ENCODE assay signal across 2 cellular contexts in genomic region chr11:120197977-120198376, GRCh38.
TF ChIP-seq lines count a peak whose summit lies in the region.

No MANE protein-coding gene starts in this region.

TF ChIP-seq in SK-N-SH, 30 proteins besides CTCF, POLR2A, EP300 and RAD21:
- no peak for TF ChIP-seq EZH2phosphoT487 (IDR thresholded peaks at IDR 0.05; ENCODE audit: borderline replicate concordance, low read depth)
- TF ChIP-seq MXI1 (IDR thresholded peaks at IDR 0.05; ENCODE audit: low read depth, low read length): no peak
- no peak for TF ChIP-seq TEAD4 (IDR thresholded peaks at IDR 0.05; ENCODE audit: borderline replicate concordance, insufficient read depth)
- no peak for TF ChIP-seq PBX3 (IDR thresholded peaks at IDR 0.05)
- no peak for TF ChIP-seq NRF1 (IDR thresholded peaks at IDR 0.05; ENCODE audit: low read depth, low read length)
- no peak for TF ChIP-seq IRF3 (IDR thresholded peaks at IDR 0.05; ENCODE audit: low read depth, low read length)
- TF ChIP-seq SIN3A (IDR thresholded peaks at IDR 0.05; ENCODE audit: borderline replicate concordance, low read depth, low read length): no peak
- no peak for TF ChIP-seq YY1 (IDR thresholded peaks at IDR 0.05; ENCODE audit: low read depth)
- TF ChIP-seq CHD2 (IDR thresholded peaks at IDR 0.05; ENCODE audit: low read length, partially characterized antibody): no peak
- no peak for TF ChIP-seq REST (IDR thresholded peaks at IDR 0.05; ENCODE audit: low read depth, low read length)
- no peak for TF ChIP-seq JUND (IDR thresholded peaks at IDR 0.05)
- TF ChIP-seq POLR2AphosphoS5 (IDR thresholded peaks at IDR 0.05; ENCODE audit: low read depth, low read length): no peak
- TF ChIP-seq RFX5 (IDR thresholded peaks at IDR 0.05; ENCODE audit: low read length): no peak
- TF ChIP-seq NFIC (IDR thresholded peaks at IDR 0.05; ENCODE audit: borderline replicate concordance): no peak
- TF ChIP-seq ZBTB33 (IDR thresholded peaks at IDR 0.05; ENCODE audit: borderline replicate concordance, low read depth): no peak
- TF ChIP-seq TCF12 (IDR thresholded peaks at IDR 0.05): no peak

TF ChIP-seq in SK-N-SH treated with all-trans-retinoic acid at 6 μM for 48 hours, 23 proteins besides CTCF, POLR2A, EP300 and RAD21:
- TF ChIP-seq PATZ1 (CRISPR knock-in tag; IDR thresholded peaks at IDR 0.05; ENCODE audit: borderline replicate concordance) (no peak), ZC3H10 (CRISPR knock-in tag; IDR thresholded peaks at IDR 0.05) (no peak), OSR1 (CRISPR knock-in tag; IDR thresholded peaks at IDR 0.05) (no peak), ZNF70 (CRISPR knock-in tag; IDR thresholded peaks at IDR 0.05) (no peak), TSHZ2 (CRISPR knock-in tag; IDR thresholded peaks at IDR 0.05) (no peak), PPARA (CRISPR knock-in tag; IDR thresholded peaks at IDR 0.05; ENCODE audit: borderline replicate concordance) (no peak)
